8 cellular contexts compared by ENCODE assay signal in genomic region chr10:132532784-132533560, GRCh38. TPM values are rescaled to one million over a fixed set of nuclear protein-coding genes. Genes with fewer than 3 reads are reported as not detected.
A peak's percentile ranks its signal among the peaks of the same experiment; 100 is the strongest.
DNase-seq lines count a peak whose midpoint lies in the region; ATAC-seq and TF ChIP-seq lines count a peak whose summit lies in the region.

No MANE protein-coding gene starts in this region.

- DNase-seq in A172 (ENCODE audit: low spot score), result peak; percentile 95
- peak; percentile 87 for DNase-seq in HFF-Myc (ENCODE audit: extremely low read depth, low read depth)
- peak; percentile 87 for DNase-seq in adipocyte (ENCODE audit: low read depth)
- peak; percentile 69 for DNase-seq in hepatic stellate cell (ENCODE audit: low spot score)
- no peak for DNase-seq in NCI-H146 (lab: John Stamatoyannopoulos, UW)
- no peak for DNase-seq in activated effector memory CD4-positive, alpha-beta T cell treated with anti-CD3 and anti-CD28 coated beads, Interleukin-2, amount 50 U/mL, for 16 hours
- no peak for DNase-seq in GM19238 (ENCODE audit: insufficient read length, low spot score)

- H3K4me3 ChIP-seq in HFF-Myc (replicated peaks; ENCODE audit: low read depth, low read length), result no peak overlapping the region
- H3K4me3 ChIP-seq in adipocyte (ENCODE audit: low read length), result no peak overlapping the region

- no peak for ATAC-seq in GM21723 (IDR thresholded peaks at IDR 0.05; ENCODE audit: unreplicated experiment)

- no peak overlapping the region for H3K9ac ChIP-seq in adipocyte (ENCODE audit: low read length)

- no peaks in the 10 kb centered on the region for H3K27me3 ChIP-seq in adipocyte (replicated peaks; ENCODE audit: control insufficient read depth, insufficient read depth, low read length)

- no peak for TF ChIP-seq CTCF in HFF-Myc (IDR thresholded peaks at IDR 0.05; ENCODE audit: low read depth, low read length, missing control alignments)

- no peaks in the 10 kb centered on the region for H3K36me3 ChIP-seq in adipocyte (ENCODE audit: control insufficient read depth, insufficient read depth, low read length, severe bottlenecking)

- peaks cover 13% of the 10 kb centered on the region for H3K9me3 ChIP-seq in adipocyte (ENCODE audit: control insufficient read depth, low read length)

- H3K4me1 ChIP-seq in adipocyte (ENCODE audit: control insufficient read depth, insufficient read depth, low read length), result peaks cover 13% of the 10 kb centered on the region

RNA-seq across cellular contexts. Expression of gene INPP5A, which starts 4.6 kb away (rescaled TPM):
- 13.1 and 15.7 TPM in 2 replicates for total RNA-seq in A172 (2014; rRNA removed; shearing (Covaris generic))

Comparison
In these comparisons a context has a peak if more than half of its experiments do, and no peak if none do; other contexts are left out.
1. DNase-seq: peak in A172 (single experiment), HFF-Myc (single experiment), adipocyte (single experiment) and hepatic stellate cell (single experiment); none in NCI-H146 (single experiment), activated effector memory CD4-positive, alpha-beta T cell treated with anti-CD3 and anti-CD28 coated beads, Interleukin-2, amount 50 U/mL, for 16 hours (single experiment) and GM19238 (single experiment).